In genomic region chr3:152319256-152319655, GRCh38 we compare ENCODE assay signal across 12 cellular contexts. TPM values are rescaled to one million over a fixed set of nuclear protein-coding genes. Genes with fewer than 3 reads are reported as not detected.
DNase-seq lines count a peak whose midpoint lies in the region; ATAC-seq and TF ChIP-seq lines count a peak whose summit lies in the region.
"Had no signal": no experiment of that assay in that cellular context is flagged by ENCODE, and none has a peak within 500 bp of the region (broad histone marks: within the 10 kb centered on the region; RNA-seq: fewer than 3 reads in every experiment).

No MANE protein-coding gene starts in this region.

- no peak for DNase-seq in heart right ventricle
- no peak for DNase-seq in left cardiac atrium
- DNase-seq in activated CD8-positive, alpha-beta T cell treated with anti-CD3 and anti-CD28 coated beads, Interleukin-2, amount 10 ng/mL, durations not matched to agents 7 days and 5 days: no peak
- DNase-seq in upper lobe of left lung: no peak
- DNase-seq in kidney tubule cell (ENCODE audit: low spot score): no peak
- no peak for DNase-seq in esophagus squamous epithelium (lab: John Stamatoyannopoulos, UW)
- DNase-seq: activated naive CD8-positive, alpha-beta T cell treated with anti-CD3 and anti-CD28 coated beads, Interleukin-2, amount 10 ng/mL, durations not matched to agents 7 days and 5 days; dermis blood vessel endothelial cell; MM.1S; WERI-Rb-1 had no signal

- H3K27ac ChIP-seq in heart right ventricle (peak overlapping the region in 7 of 10 donors; percentile 2 to 67 (median 41)), muscle layer of colon (ENCODE audit: low read depth, low read length) (peak overlapping the region; percentile 46), upper lobe of left lung (peak overlapping the region in 3 of 4 donors; percentile 16 to 71 (median 26)), esophagus squamous epithelium (peak overlapping the region in 2 of 4 donors; percentile 56 to 73)
- H3K27ac ChIP-seq: WERI-Rb-1 had no signal

- intact Hi-C loops in heart right ventricle (cut with DNase I) (loop anchor here in 2 of 10 donors (5.0 kb wide), 2 partner anchors 52 to 68 kb away; partner anchors contain the start of gene MBNL1 (in 2 of the 2)), left cardiac atrium (cut with DNase I) (no loop called here), esophagus squamous epithelium (cut with DNase I) (no loop called here)

- no peak for TF ChIP-seq CTCF in heart right ventricle (IDR thresholded peaks at IDR 0.05)
- no peak for TF ChIP-seq CTCF in upper lobe of left lung (IDR thresholded peaks at IDR 0.05)
- TF ChIP-seq CTCF in esophagus squamous epithelium (IDR thresholded peaks at IDR 0.05): peak in 1 of 6 experiments; percentile 5

- no peak for TF ChIP-seq EP300 in upper lobe of left lung (IDR thresholded peaks at IDR 0.05)

- peaks cover 0 to 5% (median 0%) of the 10 kb centered on the region in 11 donors for H3K9me3 ChIP-seq in heart right ventricle
- H3K9me3 ChIP-seq in muscle layer of colon (ENCODE audit: low read length): no peaks in the 10 kb centered on the region
- no peaks in the 10 kb centered on the region for H3K9me3 ChIP-seq in upper lobe of left lung
- no peaks in the 10 kb centered on the region for H3K9me3 ChIP-seq in esophagus squamous epithelium

- no peak overlapping the region for H3K9ac ChIP-seq in muscle layer of colon (ENCODE audit: low read length)

- peak overlapping the region; percentile 55 for H3K27ac Mint-ChIP-seq in activated CD8-positive, alpha-beta T cell treated with anti-CD3 and anti-CD28 coated beads, Interleukin-2, amount 10 ng/mL, durations not matched to agents 7 days and 5 days

- H3K4me1 ChIP-seq in heart right ventricle (peaks cover 5 to 100% (median 98%) of the 10 kb centered on the region in 9 donors), muscle layer of colon (ENCODE audit: insufficient read depth, low read length) (peaks cover 77% of the 10 kb centered on the region), upper lobe of left lung (peaks cover 62 to 83% (median 74%) of the 10 kb centered on the region in 4 donors), esophagus squamous epithelium (peaks cover 20 to 99% (median 52%) of the 10 kb centered on the region in 3 donors)

- H3K4me1 Mint-ChIP-seq in activated CD8-positive, alpha-beta T cell treated with anti-CD3 and anti-CD28 coated beads, Interleukin-2, amount 10 ng/mL, durations not matched to agents 7 days and 5 days (ENCODE audit: low read depth): peaks cover 77% of the 10 kb centered on the region

- no peak overlapping the region for H3K4me3 Mint-ChIP-seq in activated CD8-positive, alpha-beta T cell treated with anti-CD3 and anti-CD28 coated beads, Interleukin-2, amount 10 ng/mL, durations not matched to agents 7 days and 5 days

- H3K27me3 Mint-ChIP-seq in activated CD8-positive, alpha-beta T cell treated with anti-CD3 and anti-CD28 coated beads, Interleukin-2, amount 10 ng/mL, durations not matched to agents 7 days and 5 days (ENCODE audit: low read depth): no peaks in the 10 kb centered on the region
- H3K27me3 Mint-ChIP-seq: activated naive CD8-positive, alpha-beta T cell treated with anti-CD3 and anti-CD28 coated beads, Interleukin-2, amount 10 ng/mL, durations not matched to agents 7 days and 5 days had no signal

- peaks cover 65% of the 10 kb centered on the region for H3K36me3 Mint-ChIP-seq in activated CD8-positive, alpha-beta T cell treated with anti-CD3 and anti-CD28 coated beads, Interleukin-2, amount 10 ng/mL, durations not matched to agents 7 days and 5 days (ENCODE audit: low read depth)

- H3K27me3 ChIP-seq in heart right ventricle (no peaks in the 10 kb centered on the region), muscle layer of colon (ENCODE audit: control insufficient read depth in 1 of 2, insufficient read depth in 2 of 2, low read length in 2 of 2) (no peaks in the 10 kb centered on the region), upper lobe of left lung (no peaks in the 10 kb centered on the region), esophagus squamous epithelium (no peaks in the 10 kb centered on the region)

- POLR2A ChIA-PET in activated CD8-positive, alpha-beta T cell treated with anti-CD3 and anti-CD28 coated beads, Interleukin-2, amount 10 ng/mL, durations not matched to agents 7 days and 5 days (lab: Charles Lee): no interaction called here

- H3K9me3 Mint-ChIP-seq in activated CD8-positive, alpha-beta T cell treated with anti-CD3 and anti-CD28 coated beads, Interleukin-2, amount 10 ng/mL, durations not matched to agents 7 days and 5 days (ENCODE audit: insufficient read depth): no peaks in the 10 kb centered on the region
- H3K9me3 Mint-ChIP-seq: activated naive CD8-positive, alpha-beta T cell treated with anti-CD3 and anti-CD28 coated beads, Interleukin-2, amount 10 ng/mL, durations not matched to agents 7 days and 5 days had no signal

- CTCF ChIA-PET in activated CD8-positive, alpha-beta T cell treated with anti-CD3 and anti-CD28 coated beads, Interleukin-2, amount 10 ng/mL, durations not matched to agents 7 days and 5 days (lab: Charles Lee): interaction anchor here (0.8 to 2.0 kb wide), 6 partner anchors 10 to 247 kb away, joined by 3 to 9 read pairs (median 4); no protein-coding TSS in a partner anchor

- ATAC-seq in heart right ventricle (no peak), left cardiac atrium (no peak), upper lobe of left lung (ENCODE audit: low FRiP score in 2 of 2) (no peak), HG03025 (IDR thresholded peaks at IDR 0.05; ENCODE audit: low FRiP score, unreplicated experiment) (no peak)
- ATAC-seq in activated CD8-positive, alpha-beta T cell treated with anti-CD3 and anti-CD28 coated beads, Interleukin-2, amount 10 ng/mL, durations not matched to agents 7 days and 5 days: no peak

- H3K36me3 ChIP-seq in heart right ventricle (no peaks in the 10 kb centered on the region), muscle layer of colon (ENCODE audit: insufficient read depth, low read length) (no peaks in the 10 kb centered on the region), upper lobe of left lung (no peaks in the 10 kb centered on the region), esophagus squamous epithelium (no peaks in the 10 kb centered on the region)
- H3K36me3 ChIP-seq: WERI-Rb-1 had no signal

- TF ChIP-seq POLR2A in upper lobe of left lung (IDR thresholded peaks at IDR 0.05) (no peak), esophagus squamous epithelium (IDR thresholded peaks at IDR 0.05) (no peak)

- H3K4me3 ChIP-seq in heart right ventricle (no peak overlapping the region), muscle layer of colon (ENCODE audit: low read depth in 1 of 2, low read length in 2 of 2) (no peak overlapping the region), upper lobe of left lung (no peak overlapping the region), esophagus squamous epithelium (no peak overlapping the region)

- 72 to 79% methylated on average over 2 of the region's 2 CpGs for WGBS in heart right ventricle, 2 donors
- 80 to 88% methylated on average over 2 of the region's 2 CpGs for WGBS in upper lobe of left lung, 2 donors
- 65 to 81% methylated on average over 2 of the region's 2 CpGs for WGBS in esophagus squamous epithelium, 2 donors

RNA-seq across cellular contexts. Expression of gene MBNL1, which starts 50.5 kb away (rescaled TPM):
- total RNA-seq in heart right ventricle: 100 to 1,000 TPM; 173 to 236 (median 190) TPM
- polyA plus RNA-seq in heart right ventricle: 10 to 100 TPM; 33.1 to 55.9 TPM
- 100 to 1,000 TPM; 141 to 154 TPM for total RNA-seq in left cardiac atrium
- 100 to 1,000 TPM; 469 to 504 TPM for total RNA-seq in activated CD8-positive, alpha-beta T cell treated with anti-CD3 and anti-CD28 coated beads, Interleukin-2, amount 10 ng/mL, durations not matched to agents 7 days and 5 days
- total RNA-seq in upper lobe of left lung: 100 to 1,000 TPM; 231 to 506 (median 357) TPM
- total RNA-seq in esophagus squamous epithelium: 100 to 1,000 TPM in 3 of 4 donors, 10 to 100 TPM in 1; 94.0 to 318 (median 161) TPM
